Comparison of ENCODE assay signal across 7 cellular contexts in genomic region chr2:102033028-102033749, GRCh38. TPM values are rescaled to one million over a fixed set of nuclear protein-coding genes. Genes with fewer than 3 reads are reported as not detected.
DNase-seq lines count a peak whose midpoint lies in the region; ATAC-seq and TF ChIP-seq lines count a peak whose summit lies in the region.

No MANE protein-coding gene starts in this region.

- H3K27me3 Mint-ChIP-seq in T-cell, result no peaks in the 10 kb centered on the region
- peaks cover 2 to 11% (median 5%) of the 10 kb centered on the region in 3 donors for H3K27me3 Mint-ChIP-seq in immature natural killer cell (ENCODE audit: low read depth in 3 of 3)

- H3K36me3 Mint-ChIP-seq in T-cell (no peaks in the 10 kb centered on the region), immature natural killer cell (no peaks in the 10 kb centered on the region)

- H4K20me1 ChIP-seq in fibroblast of lung (ENCODE audit: control insufficient read depth, extremely low read depth, insufficient read depth, low read length), result no peaks in the 10 kb centered on the region

- peak; percentile 92 for ATAC-seq in GM18907 (IDR thresholded peaks at IDR 0.05; ENCODE audit: unreplicated experiment)
- peak; percentile 85 for ATAC-seq in HG03139 (IDR thresholded peaks at IDR 0.05; ENCODE audit: unreplicated experiment)
- ATAC-seq in T-cell (replicated peaks in 1 of 4), result peak; percentile 48 to 83 (median 76)

- CTCF ChIA-PET in T-cell (lab: Charles Lee), result interaction anchor here (0.5 to 2.0 kb wide), 7 partner anchors 20 to 1362 kb away, joined by 3 to 13 read pairs (median 6); no protein-coding TSS in a partner anchor

- no peak overlapping the region for H3K9ac ChIP-seq in fibroblast of lung (ENCODE audit: insufficient read depth, low read length)

- peak in 1 of 2 donors; percentile 44 for TF ChIP-seq CTCF in fibroblast of lung (conservative IDR thresholded peaks at IDR 0.05 in 1 of 2, IDR thresholded peaks at IDR 0.05 in 1 of 2; ENCODE audit: low read depth in 1 of 2, low read length in 2 of 2)

- POLR2A ChIA-PET in T-cell (lab: Charles Lee), result no interaction called here

- peak overlapping the region; percentile 70 for H3K4me2 ChIP-seq in fibroblast of lung (ENCODE audit: extremely low read depth, insufficient read depth, low read length)

- H2AFZ ChIP-seq in fibroblast of lung (ENCODE audit: low read length), result peak overlapping the region; percentile 25

- peak overlapping the region; percentile 78 to 83 for H3K27ac Mint-ChIP-seq in T-cell
- peak overlapping the region in 1 of 6 donors; percentile 19 for H3K27ac Mint-ChIP-seq in immature natural killer cell

- no peaks in the 10 kb centered on the region for H3K9me3 ChIP-seq in fibroblast of lung (ENCODE audit: control insufficient read depth, insufficient read depth, low read depth, low read length)

- peak overlapping the region in 1 of 4 experiments; percentile 14 for H3K4me3 ChIP-seq in fibroblast of lung (replicated peaks in 1 of 4; ENCODE audit: control extremely low read depth in 1 of 4, insufficient read depth in 1 of 4, low read depth in 3 of 4, low read length in 4 of 4)

- peak overlapping the region in 2 of 3 donors; percentile 2 to 69 for H3K4me3 Mint-ChIP-seq in T-cell
- peak overlapping the region in 1 of 5 donors; percentile 34 for H3K4me3 Mint-ChIP-seq in immature natural killer cell

- peaks cover 12% of the 10 kb centered on the region for H3K4me1 ChIP-seq in fibroblast of lung (ENCODE audit: control insufficient read depth, extremely low read depth, insufficient read depth, low read length)

- H3K27me3 ChIP-seq in fibroblast of lung (ENCODE audit: control insufficient read depth, insufficient read depth, low read length), result no peaks in the 10 kb centered on the region

- no peaks in the 10 kb centered on the region for H3K36me3 ChIP-seq in fibroblast of lung (ENCODE audit: control insufficient read depth, insufficient read depth, low read length)

- H3K27ac ChIP-seq in fibroblast of lung (ENCODE audit: insufficient read depth, low read length), result peak overlapping the region; percentile 35

- no peaks in the 10 kb centered on the region for H3K79me2 ChIP-seq in fibroblast of lung (ENCODE audit: control insufficient read depth, insufficient read depth, low read length)

- peaks cover 31 to 32% (median 32%) of the 10 kb centered on the region in 3 donors for H3K4me1 Mint-ChIP-seq in T-cell
- peaks cover 24 to 29% of the 10 kb centered on the region in 2 donors for H3K4me1 Mint-ChIP-seq in immature natural killer cell

- DNase-seq in T-cell (peak in 19 of 34 experiments; percentile 1 to 36 (median 7)), fibroblast of lung (ENCODE audit: low read depth in 2 of 2) (peak; percentile 91 to 96), non-pigmented ciliary epithelial cell (ENCODE audit: low read depth) (peak; percentile 73), immature natural killer cell (no peak), activated gamma-delta T cell treated with Interleukin-2 at 50 U/mL for 16 hours (no peak)

- H3K9me3 Mint-ChIP-seq in T-cell (no peaks in the 10 kb centered on the region), immature natural killer cell (peaks cover 0 to 1% (median 0%) of the 10 kb centered on the region in 6 donors)

RNA-seq across cellular contexts. Expression of gene IL1R2, which starts 41.4 kb away (rescaled TPM):
- total RNA-seq in T-cell, result under 1 TPM in 3 of 5 donors, not detected in 2; 0.25 to 0.59 (median 0.44) TPM
- 0.17 and 1.0 TPM in 2 replicates for total RNA-seq in fibroblast of lung
- 0.20 and 0.51 TPM in 2 replicates for polyA plus RNA-seq in fibroblast of lung
- 0.23 and 0.27 TPM in 2 replicates for polyA plus RNA-seq in fibroblast of lung (2012)
- not detected in 2 replicates for polyA minus RNA-seq in fibroblast of lung (ENCODE audit: low replicate concordance)
- 1 to 10 TPM in 2 of 3 donors, not detected in 1; 1.8 to 3.3 TPM for polyA plus RNA-seq in immature natural killer cell

Comparison
In these comparisons a context has a peak if more than half of its experiments do, and no peak if none do; other contexts are left out.
1. DNase-seq: peak in T-cell (19 of 34), fibroblast of lung (2 of 2) and non-pigmented ciliary epithelial cell (single experiment); none in immature natural killer cell (0 of 3) and activated gamma-delta T cell treated with Interleukin-2 at 50 U/mL for 16 hours (single experiment).
2. Peak in every context shown above with its lines, with median percentiles within 50 percentile points of each other: ATAC-seq.